1 cellular context compared by ENCODE assay signal in genomic region chr1:244655186-244655585, GRCh38.
TF ChIP-seq lines count a peak whose summit lies in the region.

No MANE protein-coding gene starts in this region.

TF ChIP-seq in GM12878, 131 proteins besides CTCF, POLR2A, EP300 and RAD21:
- no peak for TF ChIP-seq TCF7 (IDR thresholded peaks at IDR 0.05; ENCODE audit: borderline replicate concordance)
- no peak for TF ChIP-seq FOS (IDR thresholded peaks at IDR 0.05; ENCODE audit: borderline replicate concordance, extremely low read depth, insufficient read length)
- TF ChIP-seq ZNF24 (IDR thresholded peaks at IDR 0.05), result no peak
- no peak for TF ChIP-seq STAT1 (conservative IDR thresholded peaks at IDR 0.05)
- no peak for TF ChIP-seq KAT2A (conservative IDR thresholded peaks at IDR 0.05; ENCODE audit: control insufficient read depth, low read depth, low read length)
- TF ChIP-seq PBX3 (IDR thresholded peaks at IDR 0.05; ENCODE audit: insufficient replicate concordance, low read depth, low read length), result no peak
- TF ChIP-seq ZNF592 (IDR thresholded peaks at IDR 0.05), result no peak
- no peak for TF ChIP-seq CBX3 (IDR thresholded peaks at IDR 0.05; ENCODE audit: borderline replicate concordance, low read depth)
- no peak for TF ChIP-seq NKRF (conservative IDR thresholded peaks at IDR 0.05)
- no peak for TF ChIP-seq SMC3 (IDR thresholded peaks at IDR 0.05; ENCODE audit: borderline replicate concordance, low read length)
- no peak for TF ChIP-seq MTA2 (IDR thresholded peaks at IDR 0.05; ENCODE audit: low read depth)
- TF ChIP-seq ZSCAN29 (IDR thresholded peaks at IDR 0.05), result no peak
- no peak for TF ChIP-seq LARP7 (IDR thresholded peaks at IDR 0.05)
- TF ChIP-seq CUX1 (IDR thresholded peaks at IDR 0.05; ENCODE audit: insufficient replicate concordance, low read depth, low read length), result no peak
- TF ChIP-seq E2F8 (IDR thresholded peaks at IDR 0.05; ENCODE audit: low read depth, partially characterized antibody), result no peak
